Comparison of ENCODE assay signal across 11 cellular contexts in genomic region chr2:237213325-237214040, GRCh38.
DNase-seq lines count a peak whose midpoint lies in the region; ATAC-seq and TF ChIP-seq lines count a peak whose summit lies in the region.
"Had no signal": no experiment of that assay in that cellular context is flagged by ENCODE, and none has a peak within 500 bp of the region (broad histone marks: within the 10 kb centered on the region; RNA-seq: fewer than 3 reads in every experiment).

No MANE protein-coding gene starts in this region.

- no peak overlapping the region for H3K56ac ChIP-seq in H9 (ENCODE audit: insufficient read length, low read depth, low read length)

- H3K18ac ChIP-seq in H9 (ENCODE audit: insufficient read length, low read depth, low read length), result no peak overlapping the region

- no peaks in the 10 kb centered on the region for H3K9me3 ChIP-seq in H9 (ENCODE audit: control insufficient read depth, low read depth, low read length)
- H3K9me3 ChIP-seq in body of pancreas, result no peaks in the 10 kb centered on the region
- no peaks in the 10 kb centered on the region for H3K9me3 ChIP-seq in hepatocyte (ENCODE audit: low read depth)
- H3K9me3 ChIP-seq in skeletal muscle satellite cell (replicated peaks; ENCODE audit: low read length), result no peaks in the 10 kb centered on the region

- H3K27ac ChIP-seq in H9 (ENCODE audit: insufficient read length, low read depth, low read length) (no peak overlapping the region), body of pancreas (peak overlapping the region in 1 of 4 donors; percentile 20), hepatocyte (peak overlapping the region; percentile 71)

- H3K14ac ChIP-seq in H9 (ENCODE audit: insufficient read depth, low read length), result no peak overlapping the region

- H3K79me1 ChIP-seq in H9 (ENCODE audit: insufficient read depth, low read depth, low read length, poor library complexity, severe bottlenecking), result no peaks in the 10 kb centered on the region

- TF ChIP-seq CTCF in H9 (conservative IDR thresholded peaks at IDR 0.05) (no peak), body of pancreas (IDR thresholded peaks at IDR 0.05) (no peak), hepatocyte (IDR thresholded peaks at IDR 0.05; ENCODE audit: poor library complexity) (no peak)

- H3K4me2 ChIP-seq in H9 (ENCODE audit: insufficient read depth, insufficient read length, low read length), result no peak overlapping the region
- no peak overlapping the region for H3K4me2 ChIP-seq in hepatocyte
- no peak overlapping the region for H3K4me2 ChIP-seq in skeletal muscle satellite cell (ENCODE audit: low read length)

- H3K9me2 ChIP-seq in hepatocyte (replicated peaks; ENCODE audit: insufficient read depth), result no peaks in the 10 kb centered on the region

- H3K27ac Mint-ChIP-seq in H9, result no peak overlapping the region
- H3K27ac Mint-ChIP-seq in activated naive CD4-positive, alpha-beta T cell treated with anti-CD3 and anti-CD28 coated beads, Interleukin-2, amount 50 U/mL, for 72 hours, result no peak overlapping the region
- H3K27ac Mint-ChIP-seq: activated CD4-positive, alpha-beta T cell treated with anti-CD3 and anti-CD28 coated beads for 36 hours; activated naive CD8-positive, alpha-beta T cell treated with anti-CD3 and anti-CD28 coated beads for 36 hours; type B pancreatic cell had no signal

- H4K8ac ChIP-seq in H9 (replicated peaks; ENCODE audit: insufficient read length, low read depth, low read length), result peak overlapping the region; percentile 56

- no peak overlapping the region for H3K4me3 ChIP-seq in body of pancreas
- H3K4me3 ChIP-seq in hepatocyte, result no peak overlapping the region
- H3K4me3 ChIP-seq in skeletal muscle satellite cell (ENCODE audit: low read length), result no peak overlapping the region

- H3K36me3 Mint-ChIP-seq in H9 (ENCODE audit: insufficient read depth in 1 of 3, low read depth in 3 of 3), result no peaks in the 10 kb centered on the region; a peak in 1 of 7 replicates
- no peaks in the 10 kb centered on the region for H3K36me3 Mint-ChIP-seq in activated naive CD4-positive, alpha-beta T cell treated with anti-CD3 and anti-CD28 coated beads, Interleukin-2, amount 50 U/mL, for 72 hours
- H3K36me3 Mint-ChIP-seq: activated naive CD8-positive, alpha-beta T cell treated with anti-CD3 and anti-CD28 coated beads for 36 hours; type B pancreatic cell had no signal

- DNase-seq in H9, result peak; percentile 55
- peak; percentile 61 to 73 (median 66) for DNase-seq in body of pancreas
- DNase-seq in hepatocyte (ENCODE audit: low spot score), result peak; percentile 66
- no peak for DNase-seq in cerebellar cortex (ENCODE audit: low spot score)
- no peak for DNase-seq in NCI-H345 (lab: John Stamatoyannopoulos, UW)
- DNase-seq in activated naive CD4-positive, alpha-beta T cell treated with anti-CD3 and anti-CD28 coated beads, Interleukin-2, amount 50 U/mL, for 72 hours (ENCODE audit: low spot score in 2 of 2), result no peak
- no peak for DNase-seq in NCI-H2107 treated with DMSO at 0.1 percent for 48 hours (lab: John Stamatoyannopoulos, UW; ENCODE audit: unreplicated experiment)
- DNase-seq: activated CD4-positive, alpha-beta T cell treated with anti-CD3 and anti-CD28 coated beads for 36 hours; activated naive CD8-positive, alpha-beta T cell treated with anti-CD3 and anti-CD28 coated beads for 36 hours had no signal

- H3K27me3 ChIP-seq in H9 (ENCODE audit: insufficient read depth, low read length) (no peaks in the 10 kb centered on the region), body of pancreas (no peaks in the 10 kb centered on the region), hepatocyte (no peaks in the 10 kb centered on the region), skeletal muscle satellite cell (ENCODE audit: control insufficient read depth, insufficient read depth, low read length) (no peaks in the 10 kb centered on the region)

- TF ChIP-seq POLR2A in body of pancreas (IDR thresholded peaks at IDR 0.05), result no peak

- no peak overlapping the region for H4K91ac ChIP-seq in H9 (ENCODE audit: insufficient read length, low read depth, low read length)

- intact Hi-C loops in body of pancreas (cut with DNase I), result no loop called here

- no peak overlapping the region for H3T11ph ChIP-seq in H9 (ENCODE audit: low read length)

- H3K79me2 ChIP-seq in H9 (ENCODE audit: insufficient read depth, low read length) (no peaks in the 10 kb centered on the region), hepatocyte (no peaks in the 10 kb centered on the region)

- no peak overlapping the region for H2AK5ac ChIP-seq in H9 (ENCODE audit: insufficient read length, low read length)

- peak; percentile 89 for ATAC-seq in body of pancreas
- ATAC-seq in activated naive CD4-positive, alpha-beta T cell treated with anti-CD3 and anti-CD28 coated beads, Interleukin-2, amount 50 U/mL, for 72 hours, result no peak
- ATAC-seq: activated CD4-positive, alpha-beta T cell treated with anti-CD3 and anti-CD28 coated beads for 36 hours had no signal

- no peak overlapping the region for H2BK15ac ChIP-seq in H9 (ENCODE audit: low read depth, low read length)

- H3K36me3 ChIP-seq in body of pancreas (replicated peaks in 1 of 2; ENCODE audit: insufficient read depth in 1 of 2, low read depth in 2 of 2) (no peaks in the 10 kb centered on the region), hepatocyte (replicated peaks; ENCODE audit: insufficient read depth, low read depth) (no peaks in the 10 kb centered on the region), skeletal muscle satellite cell (ENCODE audit: insufficient read depth, low read length) (no peaks in the 10 kb centered on the region)

- no peak overlapping the region for H4K5ac ChIP-seq in H9 (ENCODE audit: insufficient read length, low read depth, low read length)

- H3K9ac ChIP-seq in H9 (ENCODE audit: extremely low read depth, insufficient read length, low read length), result no peak overlapping the region
- H3K9ac ChIP-seq in skeletal muscle satellite cell (ENCODE audit: low read depth, low read length), result peak overlapping the region; percentile 40

- peaks cover 23 to 24% of the 10 kb centered on the region in 2 experiments for H3K4me1 Mint-ChIP-seq in H9
- H3K4me1 Mint-ChIP-seq: activated CD4-positive, alpha-beta T cell treated with anti-CD3 and anti-CD28 coated beads for 36 hours; activated naive CD8-positive, alpha-beta T cell treated with anti-CD3 and anti-CD28 coated beads for 36 hours had no signal

- H3K27me3 Mint-ChIP-seq in H9 (ENCODE audit: low read depth), result no peaks in the 10 kb centered on the region; the same call in 1 of the 2 replicates

- no peak overlapping the region for H3K23ac ChIP-seq in H9 (ENCODE audit: insufficient read length, low read depth, low read length)

- H3K4me3 Mint-ChIP-seq in H9, result no peak overlapping the region
- H3K4me3 Mint-ChIP-seq: activated CD4-positive, alpha-beta T cell treated with anti-CD3 and anti-CD28 coated beads for 36 hours; activated naive CD8-positive, alpha-beta T cell treated with anti-CD3 and anti-CD28 coated beads for 36 hours; type B pancreatic cell had no signal

- no CpG with 5 or more reads among the region's 10 CpGs for WGBS in H9 (ENCODE audit: extremely low coverage, insufficient read length, low lambda C conversion rate)
- 26 to 37% methylated on average over 10 of the region's 10 CpGs for WGBS in body of pancreas, 2 donors
- WGBS in hepatocyte (ENCODE audit: low lambda C conversion rate, missing lambda C conversion rate), result 59% methylated on average over 10 of the region's 10 CpGs

- no peaks in the 10 kb centered on the region for H3K9me3 Mint-ChIP-seq in H9
- no peaks in the 10 kb centered on the region for H3K9me3 Mint-ChIP-seq in activated naive CD4-positive, alpha-beta T cell treated with anti-CD3 and anti-CD28 coated beads, Interleukin-2, amount 50 U/mL, for 72 hours
- H3K9me3 Mint-ChIP-seq: activated naive CD8-positive, alpha-beta T cell treated with anti-CD3 and anti-CD28 coated beads for 36 hours; type B pancreatic cell had no signal

- H4K20me1 ChIP-seq in H9 (ENCODE audit: control insufficient read depth, insufficient read depth, insufficient read length) (peaks cover 2% of the 10 kb centered on the region), hepatocyte (ENCODE audit: insufficient read depth, poor library complexity, severe bottlenecking) (no peaks in the 10 kb centered on the region)

- no peak overlapping the region for H2BK20ac ChIP-seq in H9 (ENCODE audit: low read depth, low read length, poor library complexity, severe bottlenecking)

- H3K4me1 ChIP-seq in H9 (ENCODE audit: insufficient read depth, low read length) (peaks cover 14% of the 10 kb centered on the region), body of pancreas (peaks cover 11% of the 10 kb centered on the region), hepatocyte (ENCODE audit: insufficient read depth) (peaks cover 10% of the 10 kb centered on the region), skeletal muscle satellite cell (ENCODE audit: control insufficient read depth, insufficient read depth, low read length) (peaks cover 21% of the 10 kb centered on the region)

- H2AFZ ChIP-seq in H9 (ENCODE audit: low read length) (no peak overlapping the region), hepatocyte (no peak overlapping the region)

- no peaks in the 10 kb centered on the region for H3K23me2 ChIP-seq in H9 (ENCODE audit: insufficient read length, low read depth, low read length, poor library complexity, severe bottlenecking)

- H3K4ac ChIP-seq in H9 (ENCODE audit: low read depth, low read length), result no peak overlapping the region

- H2BK12ac ChIP-seq in H9 (ENCODE audit: insufficient read length, low read depth, low read length), result no peak overlapping the region

- no peak overlapping the region for H2BK120ac ChIP-seq in H9 (ENCODE audit: low read depth, low read length, poor library complexity, severe bottlenecking)

- H2BK5ac ChIP-seq in H9 (ENCODE audit: insufficient read length, low read length), result no peak overlapping the region

Comparison
In these comparisons a context has a peak if more than half of its experiments do, and no peak if none do; other contexts are left out.
1. DNase-seq: peak in H9 (single experiment), body of pancreas (4 of 4) and hepatocyte (single experiment); none in cerebellar cortex (single experiment), NCI-H345 (single experiment), activated naive CD4-positive, alpha-beta T cell treated with anti-CD3 and anti-CD28 coated beads, Interleukin-2, amount 50 U/mL, for 72 hours (0 of 2) and NCI-H2107 treated with DMSO at 0.1 percent for 48 hours (single experiment).